Comparison of ENCODE assay signal across 1 cellular context in the genomic region with DNA sequence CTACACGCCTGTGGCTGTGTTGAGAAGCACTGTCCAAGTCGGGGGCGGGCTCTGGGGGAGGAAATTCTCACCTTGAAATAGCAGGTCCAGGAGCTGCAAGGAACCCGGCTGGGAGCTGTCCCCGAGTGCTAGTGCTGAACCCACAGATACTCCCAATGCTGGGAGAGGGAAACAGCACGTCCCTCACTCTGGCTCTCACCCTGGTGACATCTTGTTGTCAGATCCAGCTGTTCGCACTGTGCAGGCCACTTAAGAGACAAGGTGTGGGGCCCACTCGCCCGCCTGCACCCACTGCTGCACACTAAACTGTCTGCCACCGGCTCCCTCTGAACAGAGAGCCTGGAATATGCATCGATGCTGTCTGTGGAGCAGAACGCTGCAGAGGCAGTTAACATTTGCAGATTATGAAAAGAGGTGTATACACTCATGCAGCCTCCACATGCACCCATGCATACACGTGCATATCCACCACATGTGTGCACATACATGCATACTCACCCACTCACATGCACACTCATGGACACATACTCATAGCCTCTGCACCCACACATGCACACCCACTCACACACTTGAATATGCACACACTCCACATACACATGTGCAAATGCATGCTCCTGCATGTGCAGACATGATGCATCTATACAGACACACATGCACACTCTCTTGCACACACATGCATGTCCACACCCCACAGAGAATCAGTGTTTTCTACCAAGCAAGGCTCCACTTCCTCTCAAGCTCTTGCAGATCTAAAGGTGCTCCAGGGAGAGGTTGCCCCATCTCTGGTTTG.
TF ChIP-seq lines count a peak whose summit lies in the region.

No MANE protein-coding gene starts in this region.

TF ChIP-seq in HepG2, 621 proteins besides CTCF, POLR2A, EP300 and RAD21 (continued from another document and continues in another):
- TF ChIP-seq, protein P1, sequence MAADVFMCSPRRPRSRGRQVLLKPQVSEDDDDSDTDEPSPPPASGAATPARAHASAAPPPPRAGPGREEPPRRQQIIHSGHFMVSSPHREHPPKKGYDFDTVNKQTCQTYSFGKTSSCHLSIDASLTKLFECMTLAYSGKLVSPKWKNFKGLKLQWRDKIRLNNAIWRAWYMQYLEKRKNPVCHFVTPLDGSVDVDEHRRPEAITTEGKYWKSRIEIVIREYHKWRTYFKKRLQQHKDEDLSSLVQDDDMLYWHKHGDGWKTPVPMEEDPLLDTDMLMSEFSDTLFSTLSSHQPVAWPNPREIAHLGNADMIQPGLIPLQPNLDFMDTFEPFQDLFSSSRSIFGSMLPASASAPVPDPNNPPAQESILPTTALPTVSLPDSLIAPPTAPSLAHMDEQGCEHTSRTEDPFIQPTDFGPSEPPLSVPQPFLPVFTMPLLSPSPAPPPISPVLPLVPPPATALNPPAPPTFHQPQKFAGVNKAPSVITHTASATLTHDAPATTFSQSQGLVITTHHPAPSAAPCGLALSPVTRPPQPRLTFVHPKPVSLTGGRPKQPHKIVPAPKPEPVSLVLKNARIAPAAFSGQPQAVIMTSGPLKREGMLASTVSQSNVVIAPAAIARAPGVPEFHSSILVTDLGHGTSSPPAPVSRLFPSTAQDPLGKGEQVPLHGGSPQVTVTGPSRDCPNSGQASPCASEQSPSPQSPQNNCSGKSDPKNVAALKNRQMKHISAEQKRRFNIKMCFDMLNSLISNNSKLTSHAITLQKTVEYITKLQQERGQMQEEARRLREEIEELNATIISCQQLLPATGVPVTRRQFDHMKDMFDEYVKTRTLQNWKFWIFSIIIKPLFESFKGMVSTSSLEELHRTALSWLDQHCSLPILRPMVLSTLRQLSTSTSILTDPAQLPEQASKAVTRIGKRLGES (CRISPR knock-in tag; IDR thresholded peaks at IDR 0.05; ENCODE audit: borderline replicate concordance), result peak; percentile 75
- TF ChIP-seq FOXK1 (CRISPR knock-in tag; IDR thresholded peaks at IDR 0.05; ENCODE audit: borderline replicate concordance, low read depth), result peak; percentile 37; the same call in 1 of the 2 replicates
- TF ChIP-seq MIER2 (CRISPR knock-in tag; IDR thresholded peaks at IDR 0.05), result peak; percentile 98
- TF ChIP-seq, protein P2, sequence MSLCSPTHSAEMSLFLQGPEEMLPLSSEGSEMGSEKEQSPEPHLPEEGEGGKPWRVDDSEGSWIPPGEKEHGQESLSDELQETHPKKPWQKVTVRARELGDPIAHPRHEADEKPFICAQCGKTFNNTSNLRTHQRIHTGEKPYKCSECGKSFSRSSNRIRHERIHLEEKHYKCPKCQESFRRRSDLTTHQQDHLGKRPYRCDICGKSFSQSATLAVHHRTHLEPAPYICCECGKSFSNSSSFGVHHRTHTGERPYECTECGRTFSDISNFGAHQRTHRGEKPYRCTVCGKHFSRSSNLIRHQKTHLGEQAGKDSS (CRISPR knock-in tag; IDR thresholded peaks at IDR 0.05; ENCODE audit: borderline replicate concordance, low read depth), result peak; percentile 31; the same call in 1 of the 2 replicates
- TF ChIP-seq, protein P3, sequence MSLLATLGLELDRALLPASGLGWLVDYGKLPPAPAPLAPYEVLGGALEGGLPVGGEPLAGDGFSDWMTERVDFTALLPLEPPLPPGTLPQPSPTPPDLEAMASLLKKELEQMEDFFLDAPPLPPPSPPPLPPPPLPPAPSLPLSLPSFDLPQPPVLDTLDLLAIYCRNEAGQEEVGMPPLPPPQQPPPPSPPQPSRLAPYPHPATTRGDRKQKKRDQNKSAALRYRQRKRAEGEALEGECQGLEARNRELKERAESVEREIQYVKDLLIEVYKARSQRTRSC (CRISPR knock-in tag; IDR thresholded peaks at IDR 0.05; ENCODE audit: low read depth), result no peak
- peak; percentile 69; the same call in 1 of the 2 replicates for TF ChIP-seq MIXL1 (CRISPR knock-in tag; IDR thresholded peaks at IDR 0.05)
- TF ChIP-seq ZNF263 (CRISPR knock-in tag; IDR thresholded peaks at IDR 0.05), result 0 out of 2 replicates have a peak, but pooled peaks have one; percentile 30
- peak; percentile 61; the same call in 1 of the 2 replicates for TF ChIP-seq ZNF367 (CRISPR knock-in tag; IDR thresholded peaks at IDR 0.05; ENCODE audit: borderline replicate concordance)
- TF ChIP-seq, protein P4, sequence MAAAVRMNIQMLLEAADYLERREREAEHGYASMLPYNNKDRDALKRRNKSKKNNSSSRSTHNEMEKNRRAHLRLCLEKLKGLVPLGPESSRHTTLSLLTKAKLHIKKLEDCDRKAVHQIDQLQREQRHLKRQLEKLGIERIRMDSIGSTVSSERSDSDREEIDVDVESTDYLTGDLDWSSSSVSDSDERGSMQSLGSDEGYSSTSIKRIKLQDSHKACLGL (CRISPR knock-in tag; IDR thresholded peaks at IDR 0.05), result no peak
- TF ChIP-seq, protein P5, sequence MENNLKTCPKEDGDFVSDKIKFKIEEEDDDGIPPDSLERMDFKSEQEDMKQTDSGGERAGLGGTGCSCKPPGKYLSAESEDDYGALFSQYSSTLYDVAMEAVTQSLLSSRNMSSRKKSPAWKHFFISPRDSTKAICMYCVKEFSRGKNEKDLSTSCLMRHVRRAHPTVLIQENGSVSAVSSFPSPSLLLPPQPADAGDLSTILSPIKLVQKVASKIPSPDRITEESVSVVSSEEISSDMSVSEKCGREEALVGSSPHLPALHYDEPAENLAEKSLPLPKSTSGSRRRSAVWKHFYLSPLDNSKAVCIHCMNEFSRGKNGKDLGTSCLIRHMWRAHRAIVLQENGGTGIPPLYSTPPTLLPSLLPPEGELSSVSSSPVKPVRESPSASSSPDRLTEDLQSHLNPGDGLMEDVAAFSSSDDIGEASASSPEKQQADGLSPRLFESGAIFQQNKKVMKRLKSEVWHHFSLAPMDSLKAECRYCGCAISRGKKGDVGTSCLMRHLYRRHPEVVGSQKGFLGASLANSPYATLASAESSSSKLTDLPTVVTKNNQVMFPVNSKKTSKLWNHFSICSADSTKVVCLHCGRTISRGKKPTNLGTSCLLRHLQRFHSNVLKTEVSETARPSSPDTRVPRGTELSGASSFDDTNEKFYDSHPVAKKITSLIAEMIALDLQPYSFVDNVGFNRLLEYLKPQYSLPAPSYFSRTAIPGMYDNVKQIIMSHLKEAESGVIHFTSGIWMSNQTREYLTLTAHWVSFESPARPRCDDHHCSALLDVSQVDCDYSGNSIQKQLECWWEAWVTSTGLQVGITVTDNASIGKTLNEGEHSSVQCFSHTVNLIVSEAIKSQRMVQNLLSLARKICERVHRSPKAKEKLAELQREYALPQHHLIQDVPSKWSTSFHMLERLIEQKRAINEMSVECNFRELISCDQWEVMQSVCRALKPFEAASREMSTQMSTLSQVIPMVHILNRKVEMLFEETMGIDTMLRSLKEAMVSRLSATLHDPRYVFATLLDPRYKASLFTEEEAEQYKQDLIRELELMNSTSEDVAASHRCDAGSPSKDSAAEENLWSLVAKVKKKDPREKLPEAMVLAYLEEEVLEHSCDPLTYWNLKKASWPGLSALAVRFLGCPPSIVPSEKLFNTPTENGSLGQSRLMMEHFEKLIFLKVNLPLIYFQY (CRISPR knock-in tag; IDR thresholded peaks at IDR 0.05; ENCODE audit: borderline replicate concordance), result 0 out of 2 replicates have a peak, but pooled peaks have one; percentile 20
- TF ChIP-seq FOSL2 (CRISPR knock-in tag; IDR thresholded peaks at IDR 0.05), result 0 out of 2 replicates have a peak, but pooled peaks have one; percentile 34
- TF ChIP-seq, protein P6, sequence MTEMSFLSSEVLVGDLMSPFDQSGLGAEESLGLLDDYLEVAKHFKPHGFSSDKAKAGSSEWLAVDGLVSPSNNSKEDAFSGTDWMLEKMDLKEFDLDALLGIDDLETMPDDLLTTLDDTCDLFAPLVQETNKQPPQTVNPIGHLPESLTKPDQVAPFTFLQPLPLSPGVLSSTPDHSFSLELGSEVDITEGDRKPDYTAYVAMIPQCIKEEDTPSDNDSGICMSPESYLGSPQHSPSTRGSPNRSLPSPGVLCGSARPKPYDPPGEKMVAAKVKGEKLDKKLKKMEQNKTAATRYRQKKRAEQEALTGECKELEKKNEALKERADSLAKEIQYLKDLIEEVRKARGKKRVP (CRISPR knock-in tag; IDR thresholded peaks at IDR 0.05), result no peak
- peak; percentile 92; the same call in 1 of the 2 replicates for TF ChIP-seq ZNF232 (CRISPR knock-in tag; IDR thresholded peaks at IDR 0.05; ENCODE audit: borderline replicate concordance)
- TF ChIP-seq TAF1 (CRISPR knock-in tag; IDR thresholded peaks at IDR 0.05), result 0 out of 2 replicates have a peak, but pooled peaks have one; percentile 27
- no peak for TF ChIP-seq ATRX (CRISPR knock-in tag; IDR thresholded peaks at IDR 0.05; ENCODE audit: borderline replicate concordance)
- 0 out of 2 replicates have a peak, but pooled peaks have one; percentile 44 for TF ChIP-seq SIX4 (CRISPR knock-in tag; IDR thresholded peaks at IDR 0.05)
- TF ChIP-seq, protein P7, sequence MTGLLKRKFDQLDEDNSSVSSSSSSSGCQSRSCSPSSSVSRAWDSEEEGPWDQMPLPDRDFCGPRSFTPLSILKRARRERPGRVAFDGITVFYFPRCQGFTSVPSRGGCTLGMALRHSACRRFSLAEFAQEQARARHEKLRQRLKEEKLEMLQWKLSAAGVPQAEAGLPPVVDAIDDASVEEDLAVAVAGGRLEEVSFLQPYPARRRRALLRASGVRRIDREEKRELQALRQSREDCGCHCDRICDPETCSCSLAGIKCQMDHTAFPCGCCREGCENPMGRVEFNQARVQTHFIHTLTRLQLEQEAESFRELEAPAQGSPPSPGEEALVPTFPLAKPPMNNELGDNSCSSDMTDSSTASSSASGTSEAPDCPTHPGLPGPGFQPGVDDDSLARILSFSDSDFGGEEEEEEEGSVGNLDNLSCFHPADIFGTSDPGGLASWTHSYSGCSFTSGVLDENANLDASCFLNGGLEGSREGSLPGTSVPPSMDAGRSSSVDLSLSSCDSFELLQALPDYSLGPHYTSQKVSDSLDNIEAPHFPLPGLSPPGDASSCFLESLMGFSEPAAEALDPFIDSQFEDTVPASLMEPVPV (CRISPR knock-in tag; IDR thresholded peaks at IDR 0.05), result no peak
- TF ChIP-seq ZNF75D (CRISPR knock-in tag; IDR thresholded peaks at IDR 0.05; ENCODE audit: borderline replicate concordance), result 0 out of 2 replicates have a peak, but pooled peaks have one; percentile 79
- TF ChIP-seq, protein P8, sequence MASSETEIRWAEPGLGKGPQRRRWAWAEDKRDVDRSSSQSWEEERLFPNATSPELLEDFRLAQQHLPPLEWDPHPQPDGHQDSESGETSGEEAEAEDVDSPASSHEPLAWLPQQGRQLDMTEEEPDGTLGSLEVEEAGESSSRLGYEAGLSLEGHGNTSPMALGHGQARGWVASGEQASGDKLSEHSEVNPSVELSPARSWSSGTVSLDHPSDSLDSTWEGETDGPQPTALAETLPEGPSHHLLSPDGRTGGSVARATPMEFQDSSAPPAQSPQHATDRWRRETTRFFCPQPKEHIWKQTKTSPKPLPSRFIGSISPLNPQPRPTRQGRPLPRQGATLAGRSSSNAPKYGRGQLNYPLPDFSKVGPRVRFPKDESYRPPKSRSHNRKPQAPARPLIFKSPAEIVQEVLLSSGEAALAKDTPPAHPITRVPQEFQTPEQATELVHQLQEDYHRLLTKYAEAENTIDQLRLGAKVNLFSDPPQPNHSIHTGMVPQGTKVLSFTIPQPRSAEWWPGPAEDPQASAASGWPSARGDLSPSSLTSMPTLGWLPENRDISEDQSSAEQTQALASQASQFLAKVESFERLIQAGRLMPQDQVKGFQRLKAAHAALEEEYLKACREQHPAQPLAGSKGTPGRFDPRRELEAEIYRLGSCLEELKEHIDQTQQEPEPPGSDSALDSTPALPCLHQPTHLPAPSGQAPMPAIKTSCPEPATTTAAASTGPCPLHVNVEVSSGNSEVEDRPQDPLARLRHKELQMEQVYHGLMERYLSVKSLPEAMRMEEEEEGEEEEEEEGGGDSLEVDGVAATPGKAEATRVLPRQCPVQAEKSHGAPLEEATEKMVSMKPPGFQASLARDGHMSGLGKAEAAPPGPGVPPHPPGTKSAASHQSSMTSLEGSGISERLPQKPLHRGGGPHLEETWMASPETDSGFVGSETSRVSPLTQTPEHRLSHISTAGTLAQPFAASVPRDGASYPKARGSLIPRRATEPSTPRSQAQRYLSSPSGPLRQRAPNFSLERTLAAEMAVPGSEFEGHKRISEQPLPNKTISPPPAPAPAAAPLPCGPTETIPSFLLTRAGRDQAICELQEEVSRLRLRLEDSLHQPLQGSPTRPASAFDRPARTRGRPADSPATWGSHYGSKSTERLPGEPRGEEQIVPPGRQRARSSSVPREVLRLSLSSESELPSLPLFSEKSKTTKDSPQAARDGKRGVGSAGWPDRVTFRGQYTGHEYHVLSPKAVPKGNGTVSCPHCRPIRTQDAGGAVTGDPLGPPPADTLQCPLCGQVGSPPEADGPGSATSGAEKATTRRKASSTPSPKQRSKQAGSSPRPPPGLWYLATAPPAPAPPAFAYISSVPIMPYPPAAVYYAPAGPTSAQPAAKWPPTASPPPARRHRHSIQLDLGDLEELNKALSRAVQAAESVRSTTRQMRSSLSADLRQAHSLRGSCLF (CRISPR knock-in tag; IDR thresholded peaks at IDR 0.05; ENCODE audit: borderline replicate concordance), result 0 out of 2 replicates have a peak, but pooled peaks have one; percentile 56
- no peak for TF ChIP-seq GLI4 (CRISPR knock-in tag; IDR thresholded peaks at IDR 0.05; ENCODE audit: borderline replicate concordance)
- TF ChIP-seq CREB1 (IDR thresholded peaks at IDR 0.05), result no peak
- no peak for TF ChIP-seq CREB1 (CRISPR knock-in tag; IDR thresholded peaks at IDR 0.05)
- TF ChIP-seq, protein P9, sequence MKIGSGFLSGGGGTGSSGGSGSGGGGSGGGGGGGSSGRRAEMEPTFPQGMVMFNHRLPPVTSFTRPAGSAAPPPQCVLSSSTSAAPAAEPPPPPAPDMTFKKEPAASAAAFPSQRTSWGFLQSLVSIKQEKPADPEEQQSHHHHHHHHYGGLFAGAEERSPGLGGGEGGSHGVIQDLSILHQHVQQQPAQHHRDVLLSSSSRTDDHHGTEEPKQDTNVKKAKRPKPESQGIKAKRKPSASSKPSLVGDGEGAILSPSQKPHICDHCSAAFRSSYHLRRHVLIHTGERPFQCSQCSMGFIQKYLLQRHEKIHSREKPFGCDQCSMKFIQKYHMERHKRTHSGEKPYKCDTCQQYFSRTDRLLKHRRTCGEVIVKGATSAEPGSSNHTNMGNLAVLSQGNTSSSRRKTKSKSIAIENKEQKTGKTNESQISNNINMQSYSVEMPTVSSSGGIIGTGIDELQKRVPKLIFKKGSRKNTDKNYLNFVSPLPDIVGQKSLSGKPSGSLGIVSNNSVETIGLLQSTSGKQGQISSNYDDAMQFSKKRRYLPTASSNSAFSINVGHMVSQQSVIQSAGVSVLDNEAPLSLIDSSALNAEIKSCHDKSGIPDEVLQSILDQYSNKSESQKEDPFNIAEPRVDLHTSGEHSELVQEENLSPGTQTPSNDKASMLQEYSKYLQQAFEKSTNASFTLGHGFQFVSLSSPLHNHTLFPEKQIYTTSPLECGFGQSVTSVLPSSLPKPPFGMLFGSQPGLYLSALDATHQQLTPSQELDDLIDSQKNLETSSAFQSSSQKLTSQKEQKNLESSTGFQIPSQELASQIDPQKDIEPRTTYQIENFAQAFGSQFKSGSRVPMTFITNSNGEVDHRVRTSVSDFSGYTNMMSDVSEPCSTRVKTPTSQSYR (CRISPR knock-in tag; IDR thresholded peaks at IDR 0.05; ENCODE audit: borderline replicate concordance), result no peak
- no peak for TF ChIP-seq GABPA (IDR thresholded peaks at IDR 0.05; ENCODE audit: low read depth, low read length)
- TF ChIP-seq GABPA (CRISPR knock-in tag; IDR thresholded peaks at IDR 0.05; ENCODE audit: low read depth), result no peak
- peak; percentile 48; the same call in 1 of the 2 replicates for TF ChIP-seq KMT2B (CRISPR knock-in tag; IDR thresholded peaks at IDR 0.05)
- peak; percentile 74; the same call in 1 of the 2 replicates for TF ChIP-seq ZNF256 (CRISPR knock-in tag; conservative IDR thresholded peaks at IDR 0.05)
- TF ChIP-seq TMF1 (CRISPR knock-in tag; IDR thresholded peaks at IDR 0.05; ENCODE audit: low read depth), result no peak
- no peak for TF ChIP-seq NFRKB (IDR thresholded peaks at IDR 0.05)
- no peak for TF ChIP-seq TCF7 (IDR thresholded peaks at IDR 0.05; ENCODE audit: low read depth)
- peak; percentile 60; the same call in 1 of the 2 replicates for TF ChIP-seq HOXA5 (CRISPR knock-in tag; IDR thresholded peaks at IDR 0.05)
- 0 out of 2 replicates have a peak, but pooled peaks have one; percentile 32 for TF ChIP-seq ZNF777 (CRISPR knock-in tag; IDR thresholded peaks at IDR 0.05)
